ENCODE assay signal across 8 cellular contexts in the genomic region with DNA sequence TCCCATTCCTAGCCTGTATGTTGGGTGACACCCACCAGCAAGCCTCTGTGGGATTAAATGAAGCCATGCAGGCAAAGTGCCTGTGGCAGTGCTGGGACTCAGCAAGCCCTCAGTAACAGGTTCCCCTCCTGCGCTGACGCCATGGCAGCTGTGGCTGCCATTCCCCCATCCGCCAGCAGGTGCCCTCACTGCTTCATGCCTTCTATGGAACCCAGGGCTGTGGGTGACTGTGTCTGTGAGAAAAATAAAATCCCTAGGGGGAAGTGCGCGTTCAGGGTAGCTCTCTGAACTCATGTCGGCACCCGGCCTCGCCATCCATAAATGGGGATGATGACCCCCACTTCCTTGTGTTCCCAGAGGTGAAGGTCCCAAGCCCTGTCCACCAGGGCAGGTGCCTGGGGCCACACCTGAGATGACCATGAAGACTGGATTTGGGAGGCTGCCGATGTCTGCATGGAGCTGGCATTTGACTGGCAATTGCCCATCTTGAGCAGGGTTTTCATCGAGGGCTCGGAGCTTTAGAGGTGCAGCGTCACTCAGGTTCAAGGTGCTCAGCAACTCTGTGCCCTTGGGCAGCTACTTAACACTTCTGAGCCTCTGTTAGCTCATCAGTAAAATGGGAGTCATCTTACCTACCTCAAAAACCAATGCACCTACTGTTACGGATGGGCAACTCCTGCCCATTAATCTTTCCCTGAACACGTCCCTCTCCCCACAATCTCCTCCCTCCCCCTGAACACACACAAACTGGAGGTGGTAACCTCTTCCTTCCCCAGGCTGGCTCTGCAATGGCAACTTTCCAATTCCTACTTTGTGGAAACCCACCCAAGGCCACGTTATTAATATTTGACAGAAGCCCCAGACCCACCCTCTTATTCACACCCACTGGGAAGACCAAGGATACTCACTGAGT. TPM values are rescaled to one million over a fixed set of nuclear protein-coding genes. Genes with fewer than 3 reads are reported as not detected.
DNase-seq lines count a peak whose midpoint lies in the region; ATAC-seq and TF ChIP-seq lines count a peak whose summit lies in the region.

No MANE protein-coding gene starts in this region.

- peak; percentile 88 for ATAC-seq in GM21390 (IDR thresholded peaks at IDR 0.05; ENCODE audit: unreplicated experiment)
- ATAC-seq in esophagus mucosa = peak; percentile 62

- H3K36me3 Mint-ChIP-seq in nephron progenitor cell (ENCODE audit: low read depth) = no peaks in the 10 kb centered on the region

- no peak overlapping the region for H3K27ac Mint-ChIP-seq in nephron progenitor cell

- no peak overlapping the region for H3K4me3 Mint-ChIP-seq in nephron progenitor cell

- H3K9ac ChIP-seq in OCI-LY3 (ENCODE audit: low read length) = peak overlapping the region; percentile 27; the same call in 1 of the 2 replicates

- H3K27me3 Mint-ChIP-seq in nephron progenitor cell (ENCODE audit: low read depth, poor library complexity) = peaks cover 81% of the 10 kb centered on the region

- H3K27me3 ChIP-seq in OCI-LY3 (ENCODE audit: low read depth, low read length) = 0 out of 2 replicates have a peak, but pooled peaks cover 6% of the 10 kb centered on the region

- no peaks in the 10 kb centered on the region for H3K9me3 ChIP-seq in OCI-LY3 (ENCODE audit: insufficient read depth, low read length)

- H3K79me2 ChIP-seq in OCI-LY3 (ENCODE audit: low read length) = no peaks in the 10 kb centered on the region

- H3K4me2 ChIP-seq in OCI-LY3 (ENCODE audit: low read length) = peak overlapping the region; percentile 95

- H3K4me1 Mint-ChIP-seq in nephron progenitor cell = peaks cover 28% of the 10 kb centered on the region

- H3K4me3 ChIP-seq in OCI-LY3 (ENCODE audit: low read length) = peak overlapping the region; percentile 75

- no peak overlapping the region for H3K27ac ChIP-seq in OCI-LY3 (ENCODE audit: low read length)

- H3K9me3 Mint-ChIP-seq in nephron progenitor cell = peaks cover 3% of the 10 kb centered on the region

- peaks cover 11% of the 10 kb centered on the region for H3K4me1 ChIP-seq in OCI-LY3 (ENCODE audit: low read length)

- peak; percentile 16 for DNase-seq in DMS153 treated with DMSO at 0.1 percent for 48 hours (lab: John Stamatoyannopoulos, UW; ENCODE audit: unreplicated experiment)
- DNase-seq in HPDE6-E6E7 (ENCODE audit: extremely low spot score) = peak; percentile 55
- DNase-seq in activated T-cell treated with anti-CD3 and anti-CD28 coated beads for 24 hours (ENCODE audit: low read depth) = peak; percentile 79
- peak; percentile 87 for DNase-seq in nephron progenitor cell
- peak; percentile 13 for DNase-seq in stromal cell of bone marrow (ENCODE audit: low read depth)

- no peaks in the 10 kb centered on the region for H4K20me1 ChIP-seq in OCI-LY3 (ENCODE audit: insufficient read depth, low read length)

- TF ChIP-seq CTCF in OCI-LY3 (IDR thresholded peaks at IDR 0.05; ENCODE audit: low read depth, low read length) (peak; percentile 86), nephron progenitor cell (IDR thresholded peaks at IDR 0.05) (peak; percentile 92)

- H2AFZ ChIP-seq in OCI-LY3 (ENCODE audit: low read depth, low read length) = peak overlapping the region; percentile 84

- no peaks in the 10 kb centered on the region for H3K36me3 ChIP-seq in OCI-LY3 (replicated peaks; ENCODE audit: low read depth, low read length)

RNA-seq across cellular contexts. Expression of a gene that starts 2.9 kb away (rescaled TPM):
- total RNA-seq in esophagus mucosa = 382 TPM

Comparison
In these comparisons a context has a peak if more than half of its experiments do, and no peak if none do; other contexts are left out.
1. DNase-seq: peak in every context shown above with its lines; median percentile 87 in nephron progenitor cell; 79 in activated T-cell treated with anti-CD3 and anti-CD28 coated beads for 24 hours; 55 in HPDE6-E6E7; 16 in DMS153 treated with DMSO at 0.1 percent for 48 hours; 13 in stromal cell of bone marrow.